ENCODE assay signal across 10 cellular contexts in genomic region chr17:16418684-16419066, GRCh38. TPM values are rescaled to one million over a fixed set of nuclear protein-coding genes. Genes with fewer than 3 reads are reported as not detected.
DNase-seq lines count a peak whose midpoint lies in the region; ATAC-seq and TF ChIP-seq lines count a peak whose summit lies in the region.
"Had no signal": no experiment of that assay in that cellular context is flagged by ENCODE, and none has a peak within 500 bp of the region (broad histone marks: within the 10 kb centered on the region; RNA-seq: fewer than 3 reads in every experiment).

No MANE protein-coding gene starts in this region.

- no peak overlapping the region for H3K4me3 ChIP-seq in SK-N-SH (ENCODE audit: low read depth in 2 of 2, low read length in 1 of 2)
- H3K4me3 ChIP-seq in esophagus (ENCODE audit: low read depth in 1 of 2, low read length in 2 of 2), result no peak overlapping the region
- H3K4me3 ChIP-seq: heart left ventricle, testis had no signal

- no peaks in the 10 kb centered on the region for H4K20me1 ChIP-seq in SK-N-SH (ENCODE audit: insufficient read depth)

- TF ChIP-seq CTCF in SK-N-SH (IDR thresholded peaks at IDR 0.05), result no peak

- CTCF ChIA-PET in SK-N-SH (lab: Yijun Ruan, JAX), result interaction anchor here (0.6 to 2.1 kb wide), 11 partner anchors 9 to 153 kb away, joined by 3 to 8 read pairs (median 3); no protein-coding TSS in a partner anchor

- peaks cover 28 to 54% of the 10 kb centered on the region in 2 donors for H3K4me1 Mint-ChIP-seq in stimulated activated naive B cell treated with anti-CD40 and anti-IgM and Interleukin-4, amounts not matched to agents 10 μg/mL and 1 μg/mL and 100 μg/mL, for 72 hours

- H3K4me2 ChIP-seq in SK-N-SH, result peak overlapping the region; percentile 83

- ATAC-seq in GM18870 (IDR thresholded peaks at IDR 0.05; ENCODE audit: unreplicated experiment) (peak; percentile 1), GM21619 (IDR thresholded peaks at IDR 0.05; ENCODE audit: unreplicated experiment) (no peak)
- ATAC-seq in stimulated activated naive B cell treated with anti-CD40 and anti-IgM and Interleukin-4, amounts not matched to agents 10 μg/mL and 1 μg/mL and 100 μg/mL, for 72 hours (replicated peaks), result no peak

- no peaks in the 10 kb centered on the region for H3K36me3 ChIP-seq in SK-N-SH (replicated peaks in 1 of 2; ENCODE audit: control insufficient read depth in 1 of 2, insufficient read depth in 2 of 2, low read length in 1 of 2)
- H3K36me3 ChIP-seq in esophagus (ENCODE audit: control insufficient read depth in 2 of 2, insufficient read depth in 2 of 2, low read length in 1 of 2), result peaks cover 0 to 6% of the 10 kb centered on the region in 2 donors

- no peak for TF ChIP-seq EP300 in SK-N-SH (IDR thresholded peaks at IDR 0.05; ENCODE audit: borderline replicate concordance in 1 of 2, low read depth in 1 of 2, low read length in 1 of 2)

- WGBS in SK-N-SH (ENCODE audit: low lambda C conversion rate), result 54% methylated on average over 2 of the region's 2 CpGs
- WGBS in esophagus, 2 donors, result 43 to 72% methylated on average over 2 of the region's 2 CpGs

- H2AFZ ChIP-seq in SK-N-SH (ENCODE audit: low read depth), result no peak overlapping the region; the same call in 1 of the 2 replicates

- H3K9me3 ChIP-seq in SK-N-SH (no peaks in the 10 kb centered on the region), esophagus (ENCODE audit: control insufficient read depth in 2 of 2, insufficient read depth in 1 of 2, low read depth in 1 of 2, low read length in 1 of 2) (no peaks in the 10 kb centered on the region)
- H3K9me3 ChIP-seq: heart left ventricle, testis had no signal

- H3K27me3 Mint-ChIP-seq in stimulated activated naive B cell treated with anti-CD40 and anti-IgM and Interleukin-4, amounts not matched to agents 10 μg/mL and 1 μg/mL and 100 μg/mL, for 72 hours, result no peaks in the 10 kb centered on the region

- peaks cover 41 to 64% of the 10 kb centered on the region in 2 donors for H3K36me3 Mint-ChIP-seq in stimulated activated naive B cell treated with anti-CD40 and anti-IgM and Interleukin-4, amounts not matched to agents 10 μg/mL and 1 μg/mL and 100 μg/mL, for 72 hours

- H3F3A ChIP-seq in SK-N-SH (replicated peaks; ENCODE audit: insufficient read depth), result peaks cover 34% of the 10 kb centered on the region

- peak overlapping the region; percentile 45 to 60 for H3K4me3 Mint-ChIP-seq in stimulated activated naive B cell treated with anti-CD40 and anti-IgM and Interleukin-4, amounts not matched to agents 10 μg/mL and 1 μg/mL and 100 μg/mL, for 72 hours

- POLR2A ChIA-PET in SK-N-SH (lab: Yijun Ruan, JAX), result interaction anchor here (0.6 to 1.5 kb wide), 3 partner anchors 20 to 1136 kb away, joined by 3 to 9 read pairs (median 3); no protein-coding TSS in a partner anchor

- DNase-seq in SK-N-SH (no peak), NCI-H774 (lab: John Stamatoyannopoulos, UW) (no peak), posterior vena cava (ENCODE audit: low spot score) (no peak), NCI-H128 (lab: John Stamatoyannopoulos, UW; ENCODE audit: unreplicated experiment) (no peak)
- DNase-seq in stimulated activated naive B cell treated with anti-CD40 and anti-IgM and Interleukin-4, amounts not matched to agents 10 μg/mL and 1 μg/mL and 100 μg/mL, for 72 hours, result no peak
- DNase-seq: heart left ventricle, testis had no signal

- no peaks in the 10 kb centered on the region for H3K79me2 ChIP-seq in SK-N-SH (ENCODE audit: insufficient read depth)

- H3K9me2 ChIP-seq in SK-N-SH, result no peaks in the 10 kb centered on the region

- H3K27ac ChIP-seq in SK-N-SH (ENCODE audit: low read depth in 2 of 2, low read length in 1 of 2), result peak overlapping the region; percentile 78 to 98
- peak overlapping the region; percentile 37 to 59 for H3K27ac ChIP-seq in esophagus (ENCODE audit: low read depth in 2 of 2, low read length in 1 of 2)
- H3K27ac ChIP-seq: testis had no signal

- TF ChIP-seq RAD21 in SK-N-SH (IDR thresholded peaks at IDR 0.05; ENCODE audit: low read length), result no peak

- H3K27me3 ChIP-seq in SK-N-SH (ENCODE audit: insufficient read depth) (no peaks in the 10 kb centered on the region), esophagus (ENCODE audit: control insufficient read depth in 1 of 2, insufficient read depth in 2 of 2, low read length in 2 of 2) (no peaks in the 10 kb centered on the region)
- H3K27me3 ChIP-seq: heart left ventricle, testis had no signal

- no peaks in the 10 kb centered on the region for H3K9me3 Mint-ChIP-seq in stimulated activated naive B cell treated with anti-CD40 and anti-IgM and Interleukin-4, amounts not matched to agents 10 μg/mL and 1 μg/mL and 100 μg/mL, for 72 hours

- intact Hi-C loops in posterior vena cava (cut with DNase I), result loop anchor here in 1 of 2 donors (1.0 kb wide), 1 partner anchor 9 kb away; no protein-coding TSS in a partner anchor

- H3K27ac Mint-ChIP-seq in stimulated activated naive B cell treated with anti-CD40 and anti-IgM and Interleukin-4, amounts not matched to agents 10 μg/mL and 1 μg/mL and 100 μg/mL, for 72 hours, result peak overlapping the region; percentile 87

- peak overlapping the region; percentile 41; the same call in 1 of the 2 replicates for H3K9ac ChIP-seq in SK-N-SH

- H3K4me1 ChIP-seq in SK-N-SH (ENCODE audit: control insufficient read depth in 1 of 2, insufficient read depth in 2 of 2, low read depth in 1 of 2, low read length in 1 of 2), result peaks cover 26 to 35% of the 10 kb centered on the region in 2 experiments
- peaks cover 0 to 10% of the 10 kb centered on the region in 2 donors for H3K4me1 ChIP-seq in esophagus (ENCODE audit: control insufficient read depth in 2 of 2, insufficient read depth in 2 of 2, low read length in 1 of 2)

TF ChIP-seq in SK-N-SH, 30 proteins besides CTCF, POLR2A, EP300 and RAD21:
- TF ChIP-seq SIN3A (IDR thresholded peaks at IDR 0.05; ENCODE audit: borderline replicate concordance, low read depth, low read length) (0 out of 2 replicates have a peak, but pooled peaks have one; percentile 6), IRF3 (IDR thresholded peaks at IDR 0.05; ENCODE audit: low read depth, low read length) (no peak), RFX5 (IDR thresholded peaks at IDR 0.05; ENCODE audit: low read length) (no peak), TAF1 (IDR thresholded peaks at IDR 0.05; ENCODE audit: borderline replicate concordance, low read depth, low read length) (no peak)

RNA-seq across cellular contexts. Expression of gene TRPV2, which starts 3.3 kb away (rescaled TPM):
- polyA plus RNA-seq in SK-N-SH (2012; rRNA removed) (10.5 and 11.0 TPM in 2 replicates), esophagus (1 to 10 TPM; 2.7 to 2.8 TPM)
- polyA plus RNA-seq in SK-N-SH (2012; cell fraction: cytosol; rRNA removed), result 4.3 and 5.9 TPM in 2 replicates
- polyA plus RNA-seq in SK-N-SH (2012; cell fraction: nucleus; rRNA removed), result 10.6 and 16.4 TPM in 2 replicates
- 10 to 100 TPM; 35.7 to 40.8 TPM for total RNA-seq in posterior vena cava

RNA-seq across cellular contexts. Expression of gene UBB, which starts 37.8 kb away (rescaled TPM):
- polyA plus RNA-seq in SK-N-SH (2012; rRNA removed) (2,465 and 2,693 TPM in 2 replicates), esophagus (100 to 1,000 TPM; 260 to 626 TPM)
- 2,233 and 2,530 TPM in 2 replicates for polyA plus RNA-seq in SK-N-SH (2012; cell fraction: cytosol; rRNA removed)
- 1,335 and 1,473 TPM in 2 replicates for polyA plus RNA-seq in SK-N-SH (2012; cell fraction: nucleus; rRNA removed)
- 100 to 1,000 TPM; 581 to 633 TPM for total RNA-seq in posterior vena cava
